31 cellular contexts compared by ENCODE assay signal in the genomic region with DNA sequence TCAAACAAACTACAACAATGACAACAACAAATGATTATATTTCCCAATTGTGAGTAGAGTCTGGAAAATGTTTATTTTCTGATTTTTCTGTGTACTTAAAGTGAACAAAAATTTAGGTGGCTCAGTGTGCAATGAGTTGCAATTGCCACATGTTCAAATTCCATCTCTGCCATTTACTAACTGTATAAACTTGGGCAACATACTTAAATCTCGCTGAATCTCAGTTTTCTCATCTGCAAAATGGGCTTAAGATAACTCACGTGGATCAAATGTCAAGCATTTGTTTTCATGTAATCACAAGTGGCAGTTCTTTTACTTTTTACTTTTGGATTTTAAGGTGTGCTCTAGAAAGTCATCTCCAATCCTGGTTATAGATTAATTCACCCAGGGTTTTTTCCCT.
"Had no signal": no experiment of that assay in that cellular context is flagged by ENCODE, and none has a peak within 500 bp of the region (broad histone marks: within the 10 kb centered on the region; RNA-seq: fewer than 3 reads in every experiment).

No MANE protein-coding gene starts in this region.

- H3K9ac ChIP-seq: SK-N-SH had no signal

- DNase-seq: Kasumi-1, MG63, NCI-H1048, NCI-H1092 treated with DMSO at 0.1 percent for 48 hours, NCI-H1105 treated with DMSO at 0.1 percent for 48 hours, NCI-H1417, NCI-H1436, NCI-H146, NCI-H1694, NCI-H187, NCI-H1930, NCI-H2029 treated with DMSO at 0.1 percent for 48 hours, NCI-H2081 treated with DMSO at 0.1 percent for 48 hours, NCI-H2107, NCI-H2171, NCI-H226, NCI-H446 treated with DMSO at 0.1 percent for 48 hours, NCI-H510A, NCI-H524, NCI-H526, NCI-H748 treated with DMSO at 0.1 percent for 48 hours, NCI-H82, OCI-M1, PC-3, Peyer's patch, Right ventricle myocardium superior, RPMI8226, SHP77 treated with DMSO at 0.1 percent for 48 hours, SK-N-SH, SW 1271 had no signal

- H3K9me3 ChIP-seq: MG63, Peyer's patch, SJSA1, SK-N-SH had no signal

- H3K27me3 ChIP-seq: MG63, Peyer's patch, SJSA1 had no signal

- H3K4me3 ChIP-seq: MG63, Peyer's patch, SJSA1 had no signal

- H3K4me2 ChIP-seq: SK-N-SH had no signal

- H3K4me1 ChIP-seq: Peyer's patch, SJSA1 had no signal

- H3K36me3 ChIP-seq: MG63, Peyer's patch, SJSA1 had no signal

- ATAC-seq: PC-3 had no signal

- H3K27ac ChIP-seq: Peyer's patch, SJSA1 had no signal
